Comparison of ENCODE assay signal across 1 cellular context in genomic region chr10:12471135-12471534, GRCh38.
A peak's percentile ranks its signal among the peaks of the same experiment; 100 is the strongest.
TF ChIP-seq lines count a peak whose summit lies in the region.

No MANE protein-coding gene starts in this region.

TF ChIP-seq in liver, 16 proteins besides CTCF, POLR2A, EP300 and RAD21 (continued from another document):
- TF ChIP-seq MAX (IDR thresholded peaks at IDR 0.05): peak; percentile 94
- TF ChIP-seq ATF3 (IDR thresholded peaks at IDR 0.05): no peak
- TF ChIP-seq NR2F2 (IDR thresholded peaks at IDR 0.05): no peak
- TF ChIP-seq FOXA1 (IDR thresholded peaks at IDR 0.05): peak; percentile 100
- peak; percentile 95 to 97 for TF ChIP-seq RXRA (IDR thresholded peaks at IDR 0.05)
